28 cellular contexts compared by ENCODE assay signal in the genomic region with DNA sequence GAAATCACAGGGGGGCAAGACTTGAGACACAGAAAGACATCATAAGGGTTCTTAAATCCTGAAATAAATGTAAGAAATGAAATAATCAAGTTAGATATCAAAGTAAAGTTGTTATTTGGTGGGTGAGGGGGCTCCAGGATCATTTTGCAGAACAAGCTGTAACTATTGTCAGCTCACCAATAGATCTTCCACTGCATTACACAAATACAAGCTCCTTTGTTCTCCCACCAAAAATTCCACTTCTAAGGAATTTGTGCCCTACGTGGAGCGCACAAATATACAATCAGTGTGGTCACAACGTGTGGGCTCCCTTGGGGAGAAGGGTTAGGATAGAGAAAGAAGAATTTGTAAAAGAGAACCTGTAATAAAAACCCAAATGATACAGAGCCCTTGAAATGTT. TPM values are rescaled to one million over a fixed set of nuclear protein-coding genes. Genes with fewer than 3 reads are reported as not detected.
"Had no signal": no experiment of that assay in that cellular context is flagged by ENCODE, and none has a peak within 500 bp of the region (broad histone marks: within the 10 kb centered on the region; RNA-seq: fewer than 3 reads in every experiment).

No MANE protein-coding gene starts in this region.

- ATAC-seq: mucosa of descending colon; naive thymus-derived CD4-positive, alpha-beta T cell; natural killer cell treated with Interleukin-12 subunit alpha and Interleukin-12 subunit beta and Interleukin-15 and Interleukin-18, amount 100 ng/mL, for 72 hours; psoas muscle; right lobe of liver; stimulated activated naive B cell treated with anti-CD40 and anti-IgM and Interleukin-4, amounts not matched to agents 10 μg/mL and 1 μg/mL and 100 μg/mL, for 72 hours; stimulated activated naive CD8-positive, alpha-beta T cell treated with anti-CD3 and anti-CD28 coated beads, Interleukin-15, Interleukin-2, amounts not matched to agents 100 U/mL and 50 U/mL, for 24 hours had no signal

- DNase-seq: hypothalamus; immature natural killer cell; left ventricle myocardium inferior; midbrain; mucosa of descending colon; naive thymus-derived CD4-positive, alpha-beta T cell; occipital lobe; psoas muscle; right lobe of liver; stimulated activated CD4-positive, alpha-beta T cell treated with anti-CD3 and anti-CD28 coated beads, Interleukin-1b, Interleukin-23, amount 100 ng/mL, for 48 hours; stimulated activated CD4-positive, alpha-beta T cell treated with anti-CD3 and anti-CD28 coated beads, Interleukin-2, amount 100 ng/mL, for 48 hours; stimulated activated CD4-positive, alpha-beta T cell treated with anti-CD3 and anti-CD28 coated beads, Interleukin-4, amount 100 ng/mL, for 4 hours; stimulated activated naive B cell treated with anti-CD40 and anti-IgM and Interleukin-4, amounts not matched to agents 10 μg/mL and 1 μg/mL and 100 μg/mL, for 72 hours; stimulated activated naive CD8-positive, alpha-beta T cell treated with anti-CD3 and anti-CD28 coated beads, Interleukin-15, Interleukin-2, amounts not matched to agents 100 U/mL and 50 U/mL, for 24 hours; stomach; testis; thyroid gland; transverse colon; upper lobe of left lung had no signal

- H3K4me2 ChIP-seq: smooth muscle cell had no signal

- H3K9me3 ChIP-seq: mucosa of descending colon, neutrophil, psoas muscle, right atrium auricular region, right lobe of liver, stomach, testis, thyroid gland, transverse colon, upper lobe of left lung, vagina had no signal

- H3K36me3 ChIP-seq: left ventricle myocardium inferior, neutrophil, right atrium auricular region, right lobe of liver, stomach, thyroid gland, transverse colon, upper lobe of left lung, vagina had no signal

- H3K9ac ChIP-seq: parathyroid adenoma had no signal

- H3K79me2 ChIP-seq: parathyroid adenoma had no signal

- H3K27me3 ChIP-seq: neutrophil, right atrium auricular region, right lobe of liver, stomach, testis, thyroid gland, transverse colon, upper lobe of left lung, vagina had no signal

- FAIRE-seq: islet of Langerhans had no signal

- H2AFZ ChIP-seq: parathyroid adenoma had no signal

- H3K4me3 ChIP-seq: left ventricle myocardium inferior, mucosa of descending colon, psoas muscle, right atrium auricular region, right lobe of liver, smooth muscle cell, stomach, testis, thyroid gland, transverse colon, upper lobe of left lung, vagina had no signal

- H3K4me1 ChIP-seq: left ventricle myocardium inferior, parathyroid adenoma, psoas muscle, right atrium auricular region, right lobe of liver, stomach, testis, thyroid gland, transverse colon, upper lobe of left lung, vagina had no signal

- H3K27ac ChIP-seq: left ventricle myocardium inferior, neutrophil, parathyroid adenoma, psoas muscle, right atrium auricular region, right lobe of liver, stomach, testis, thyroid gland, transverse colon, upper lobe of left lung, vagina had no signal

RNA-seq across cellular contexts. Expression of a gene that starts 19.2 kb away (rescaled TPM):
- total RNA-seq: mesenteric fat pad; naive thymus-derived CD4-positive, alpha-beta T cell had no signal
- polyA plus RNA-seq: immature natural killer cell; naive thymus-derived CD4-positive, alpha-beta T cell; neural cell had no signal
